In genomic region chr2:111652038-111652437, GRCh38 we compare ENCODE assay signal across 24 cellular contexts.
DNase-seq lines count a peak whose midpoint lies in the region; ATAC-seq, FAIRE-seq and TF ChIP-seq lines count a peak whose summit lies in the region.
"Had no signal": no experiment of that assay in that cellular context is flagged by ENCODE, and none has a peak within 500 bp of the region (broad histone marks: within the 10 kb centered on the region; RNA-seq: fewer than 3 reads in every experiment).

No MANE protein-coding gene starts in this region.

- H3K9me3 Mint-ChIP-seq in activated CD4-positive, alpha-beta T cell treated with anti-CD3 and anti-CD28 coated beads, Interleukin-2, amount 10 ng/mL, durations not matched to agents 24 days and 14 days = peaks cover 4% of the 10 kb centered on the region
- peaks cover 2% of the 10 kb centered on the region for H3K9me3 Mint-ChIP-seq in stimulated activated memory B cell treated with anti-CD40 and anti-IgM and Interleukin-4, amounts not matched to agents 10 μg/mL and 1 μg/mL and 100 μg/mL, for 72 hours
- peaks cover 2 to 6% of the 10 kb centered on the region in 2 donors for H3K9me3 Mint-ChIP-seq in natural killer cell

- H3K27ac ChIP-seq in colonic mucosa = no peak overlapping the region
- H3K27ac ChIP-seq: KMS-11, psoas muscle, RWPE1 had no signal

- H3K36me3 ChIP-seq in bronchial epithelial cell (ENCODE audit: control insufficient read depth, insufficient read depth, low read length) (no peaks in the 10 kb centered on the region), colonic mucosa (no peaks in the 10 kb centered on the region)

- H3K9me3 ChIP-seq in colonic mucosa = no peaks in the 10 kb centered on the region

- intact Hi-C loops in activated CD4-positive, alpha-beta T cell treated with anti-CD3 and anti-CD28 coated beads, Interleukin-2, amount 10 ng/mL, durations not matched to agents 24 days and 14 days (cut with micrococcal nuclease) = no loop called here
- intact Hi-C loops in colonic mucosa (cut with DNase I) (no loop called here), natural killer cell (cut with micrococcal nuclease) (no loop called here)

- DNase-seq in activated CD4-positive, alpha-beta T cell treated with anti-CD3 and anti-CD28 coated beads, Interleukin-2, amount 10 ng/mL, durations not matched to agents 24 days and 14 days = peak; percentile 18
- no peak for DNase-seq in activated CD4-positive, alpha-beta T cell treated with anti-CD3 and anti-CD28 coated beads, Interleukin-2, amount 50 U/mL, for 4 hours
- DNase-seq in bronchial epithelial cell (ENCODE audit: low read depth) (peak; percentile 55), colonic mucosa (no peak), NCI-H1930 (lab: John Stamatoyannopoulos, UW) (no peak), natural killer cell (no peak)
- DNase-seq: activated CD8-positive, alpha-beta memory T cell treated with anti-CD3 and anti-CD28 coated beads, Interleukin-2, amount 50 U/mL, for 4 hours; activated effector memory CD4-positive, alpha-beta T cell treated with anti-CD3 and anti-CD28 coated beads, Interleukin-2, amount 50 U/mL, for 16 hours; cerebellar nuclear complex; NCI-H1694; NCI-H2171 treated with DMSO at 0.1 percent for 48 hours; NCI-H526; psoas muscle; SK-N-SH; substantia nigra; T-helper 17 cell had no signal

- FAIRE-seq in bronchial epithelial cell (lab: Jason Lieb, UNC) = no peak
- FAIRE-seq: A204.1, HTR-8/SVneo had no signal

- H3K4me1 Mint-ChIP-seq in activated CD4-positive, alpha-beta T cell treated with anti-CD3 and anti-CD28 coated beads, Interleukin-2, amount 10 ng/mL, durations not matched to agents 24 days and 14 days = peaks cover 9% of the 10 kb centered on the region
- H3K4me1 Mint-ChIP-seq in stimulated activated memory B cell treated with anti-CD40 and anti-IgM and Interleukin-4, amounts not matched to agents 10 μg/mL and 1 μg/mL and 100 μg/mL, for 72 hours = peaks cover 8% of the 10 kb centered on the region
- no peaks in the 10 kb centered on the region for H3K4me1 Mint-ChIP-seq in natural killer cell
- H3K4me1 Mint-ChIP-seq: T-helper 17 cell had no signal

- H3K4me3 ChIP-seq in bronchial epithelial cell (ENCODE audit: low read depth, low read length) (no peak overlapping the region), colonic mucosa (no peak overlapping the region)
- H3K4me3 ChIP-seq: psoas muscle had no signal

- H3K36me3 Mint-ChIP-seq in activated CD4-positive, alpha-beta T cell treated with anti-CD3 and anti-CD28 coated beads, Interleukin-2, amount 10 ng/mL, durations not matched to agents 24 days and 14 days (ENCODE audit: low read depth) = no peaks in the 10 kb centered on the region
- peaks cover 2% of the 10 kb centered on the region for H3K36me3 Mint-ChIP-seq in stimulated activated memory B cell treated with anti-CD40 and anti-IgM and Interleukin-4, amounts not matched to agents 10 μg/mL and 1 μg/mL and 100 μg/mL, for 72 hours
- peaks cover 6% of the 10 kb centered on the region for H3K36me3 Mint-ChIP-seq in natural killer cell

- TF ChIP-seq CTCF in bronchial epithelial cell (IDR thresholded peaks at IDR 0.05; ENCODE audit: insufficient read depth, low read length, severe bottlenecking) = no peak
- no peak for TF ChIP-seq CTCF in colonic mucosa (IDR thresholded peaks at IDR 0.05)
- no peak for TF ChIP-seq CTCF in natural killer cell (IDR thresholded peaks at IDR 0.05)

- no peak overlapping the region for H3K27ac Mint-ChIP-seq in activated CD4-positive, alpha-beta T cell treated with anti-CD3 and anti-CD28 coated beads, Interleukin-2, amount 10 ng/mL, durations not matched to agents 24 days and 14 days
- no peak overlapping the region for H3K27ac Mint-ChIP-seq in stimulated activated memory B cell treated with anti-CD40 and anti-IgM and Interleukin-4, amounts not matched to agents 10 μg/mL and 1 μg/mL and 100 μg/mL, for 72 hours
- no peak overlapping the region for H3K27ac Mint-ChIP-seq in natural killer cell
- H3K27ac Mint-ChIP-seq: B cell, T-helper 17 cell had no signal

- no peak overlapping the region for H3K4me3 Mint-ChIP-seq in activated CD4-positive, alpha-beta T cell treated with anti-CD3 and anti-CD28 coated beads, Interleukin-2, amount 10 ng/mL, durations not matched to agents 24 days and 14 days
- no peak overlapping the region for H3K4me3 Mint-ChIP-seq in stimulated activated memory B cell treated with anti-CD40 and anti-IgM and Interleukin-4, amounts not matched to agents 10 μg/mL and 1 μg/mL and 100 μg/mL, for 72 hours
- no peak overlapping the region for H3K4me3 Mint-ChIP-seq in natural killer cell
- H3K4me3 Mint-ChIP-seq: B cell, T-helper 17 cell had no signal

- ATAC-seq in HG02870 (IDR thresholded peaks at IDR 0.05; ENCODE audit: unreplicated experiment) (peak; percentile 48), natural killer cell (no peak)
- ATAC-seq in stimulated activated memory B cell treated with anti-CD40 and anti-IgM and Interleukin-4, amounts not matched to agents 10 μg/mL and 1 μg/mL and 100 μg/mL, for 72 hours = peak; percentile 85
- ATAC-seq: left lobe of liver, psoas muscle, T-helper 17 cell had no signal

- H3K27me3 ChIP-seq in bronchial epithelial cell (ENCODE audit: control insufficient read depth, insufficient read depth, low read length) (no peaks in the 10 kb centered on the region), colonic mucosa (no peaks in the 10 kb centered on the region)

- no peaks in the 10 kb centered on the region for H3K4me1 ChIP-seq in colonic mucosa
- H3K4me1 ChIP-seq: psoas muscle had no signal

- H3K27me3 Mint-ChIP-seq in activated CD4-positive, alpha-beta T cell treated with anti-CD3 and anti-CD28 coated beads, Interleukin-2, amount 10 ng/mL, durations not matched to agents 24 days and 14 days = peaks cover 33% of the 10 kb centered on the region
- H3K27me3 Mint-ChIP-seq in stimulated activated memory B cell treated with anti-CD40 and anti-IgM and Interleukin-4, amounts not matched to agents 10 μg/mL and 1 μg/mL and 100 μg/mL, for 72 hours = no peaks in the 10 kb centered on the region
- H3K27me3 Mint-ChIP-seq in natural killer cell (ENCODE audit: low read depth in 2 of 2) = peaks cover 0 to 6% of the 10 kb centered on the region in 2 donors
- H3K27me3 Mint-ChIP-seq: B cell, T-helper 17 cell had no signal

- no peak overlapping the region for H3K9ac ChIP-seq in colonic mucosa (ENCODE audit: low read depth in 2 of 2, low read length in 2 of 2)
- H3K9ac ChIP-seq: KMS-11, SK-N-SH had no signal

Comparison
In these comparisons a context has a peak if more than half of its experiments do, and no peak if none do; other contexts are left out.
1. DNase-seq: peak in activated CD4-positive, alpha-beta T cell treated with anti-CD3 and anti-CD28 coated beads, Interleukin-2, amount 10 ng/mL, durations not matched to agents 24 days and 14 days (single experiment) and bronchial epithelial cell (single experiment); none in activated CD4-positive, alpha-beta T cell treated with anti-CD3 and anti-CD28 coated beads, Interleukin-2, amount 50 U/mL, for 4 hours (0 of 2), colonic mucosa (single experiment), NCI-H1930 (0 of 2) and natural killer cell (single experiment).
2. ATAC-seq: peak in HG02870 (single experiment) and stimulated activated memory B cell treated with anti-CD40 and anti-IgM and Interleukin-4, amounts not matched to agents 10 μg/mL and 1 μg/mL and 100 μg/mL, for 72 hours (single experiment); none in natural killer cell (0 of 3).